Comparison of ENCODE assay signal across 17 cellular contexts in genomic region chr2:55230551-55230950, GRCh38. TPM values are rescaled to one million over a fixed set of nuclear protein-coding genes. Genes with fewer than 3 reads are reported as not detected.
A peak's percentile ranks its signal among the peaks of the same experiment; 100 is the strongest.
DNase-seq lines count a peak whose midpoint lies in the region; ATAC-seq and TF ChIP-seq lines count a peak whose summit lies in the region.
"Had no signal": no experiment of that assay in that cellular context is flagged by ENCODE, and none has a peak within 500 bp of the region (broad histone marks: within the 10 kb centered on the region; RNA-seq: fewer than 3 reads in every experiment).

No MANE protein-coding gene starts in this region.

- peaks cover 4% of the 10 kb centered on the region for H3K4me1 ChIP-seq in IMR-90 (ENCODE audit: control insufficient read depth, insufficient read depth, low read length)

- no peak overlapping the region for H2AK5ac ChIP-seq in IMR-90 (ENCODE audit: low read depth, low read length)

- DNase-seq in T-helper 2 cell treated with Interferon-gamma antibody and Interleukin-4, amounts not matched to agents 5 μg/mL and 100 μg/mL, for 36 hours (ENCODE audit: low spot score), result no peak
- DNase-seq in T-helper 2 cell (no peak), IMR-90 (no peak), neural crest cell (ENCODE audit: low read depth, low spot score) (no peak), dedifferentiated amniotic fluid mesenchymal stem cell (ENCODE audit: extremely low spot score) (no peak), NCI-H146 treated with DMSO at 0.1 percent for 48 hours (lab: John Stamatoyannopoulos, UW; ENCODE audit: unreplicated experiment) (no peak)
- no peak for DNase-seq in activated naive CD8-positive, alpha-beta T cell treated with anti-CD3 and anti-CD28 coated beads, Interleukin-2, amount 50 U/mL, for 24 hours
- DNase-seq: 8988T; activated effector memory CD4-positive, alpha-beta T cell treated with Interleukin-2 at 50 U/mL for 16 hours; caudate nucleus; heart left ventricle; NCI-H1436 treated with DMSO at 0.1 percent for 48 hours; NCI-H82; SHP77; tibial artery had no signal

- H3K36me3 ChIP-seq in IMR-90 (ENCODE audit: control insufficient read depth, insufficient read depth, low read length), result peaks cover 13% of the 10 kb centered on the region

- H3K14ac ChIP-seq in IMR-90 (replicated peaks; ENCODE audit: low read depth, low read length), result no peak overlapping the region

- H4K91ac ChIP-seq in IMR-90 (ENCODE audit: insufficient read depth, low read depth, low read length), result no peak overlapping the region

- no TSS peak for BruUV-seq in IMR-90 (replicated peaks; lab: Mats Ljungman, UMichigan)

- no peaks in the 10 kb centered on the region for H3K9me3 ChIP-seq in IMR-90 (ENCODE audit: control insufficient read depth, insufficient read depth, low read length)
- H3K9me3 ChIP-seq: heart left ventricle, tibial artery had no signal

- H2AK9ac ChIP-seq in IMR-90 (replicated peaks; ENCODE audit: low read depth, low read length, poor library complexity), result no peak overlapping the region

- TF ChIP-seq RAD21 in IMR-90 (IDR thresholded peaks at IDR 0.05; ENCODE audit: low read length), result no peak

- H2BK15ac ChIP-seq in IMR-90 (ENCODE audit: low read depth, low read length), result no peak overlapping the region

- no peak overlapping the region for H3K4me2 ChIP-seq in IMR-90 (ENCODE audit: low read depth, low read length)

- dilution Hi-C loops in IMR-90 (cut with HindIII; ENCODE audit: low sequenced_read_pairs, unreplicated experiment), result no loop called here

- H2BK120ac ChIP-seq in IMR-90 (ENCODE audit: low read depth, low read length), result no peak overlapping the region

- H4K8ac ChIP-seq in IMR-90 (ENCODE audit: low read depth in 2 of 2, low read length in 2 of 2), result no peak overlapping the region

- H3K9me1 ChIP-seq in IMR-90 (ENCODE audit: insufficient read depth, low read length), result no peaks in the 10 kb centered on the region; the same call in 1 of the 2 replicates

- POLR2A ChIA-PET in IMR-90 (lab: Charles Lee; ENCODE audit: unreplicated experiment), result no interaction called here

- peak overlapping the region; percentile 99 for H3K4me3 Mint-ChIP-seq in T-helper 2 cell treated with Interferon-gamma antibody and Interleukin-4, amounts not matched to agents 5 μg/mL and 100 μg/mL, for 36 hours
- peak overlapping the region; percentile 98 for H3K4me3 Mint-ChIP-seq in activated naive CD8-positive, alpha-beta T cell treated with anti-CD3 and anti-CD28 coated beads, Interleukin-2, amount 50 U/mL, for 24 hours
- H3K4me3 Mint-ChIP-seq in neural crest cell, result peak overlapping the region; percentile 95

- no peak overlapping the region for H3K23ac ChIP-seq in IMR-90 (ENCODE audit: low read depth, low read length)

- no peak overlapping the region for H3K4ac ChIP-seq in IMR-90 (ENCODE audit: low read depth, low read length)

- H4K20me1 ChIP-seq in IMR-90 (ENCODE audit: insufficient read depth, low read length), result peaks cover 20% of the 10 kb centered on the region; the same call in 1 of the 2 replicates

- CTCF ChIA-PET in IMR-90 (lab: Yijun Ruan, JAX), result no interaction called here

- H3K27me3 ChIP-seq in IMR-90 (ENCODE audit: control insufficient read depth, insufficient read depth, low read length), result no peaks in the 10 kb centered on the region
- H3K27me3 ChIP-seq: heart left ventricle, tibial artery had no signal

- TF ChIP-seq POLR2A in IMR-90 (IDR thresholded peaks at IDR 0.05; ENCODE audit: low read depth, low read length), result no peak

- H3K27ac ChIP-seq in IMR-90 (ENCODE audit: insufficient read depth, low read length), result no peak overlapping the region

- WGBS in IMR-90 (ENCODE audit: extremely low coverage in 2 of 2, insufficient read length in 1 of 2), 2 experiments, result 95% methylated on average over 2 of the region's 3 CpGs; no CpG with 5 or more reads in 1 of the 2 experiments

- no peaks in the 10 kb centered on the region for H3K9me3 Mint-ChIP-seq in T-helper 2 cell treated with Interferon-gamma antibody and Interleukin-4, amounts not matched to agents 5 μg/mL and 100 μg/mL, for 36 hours
- no peaks in the 10 kb centered on the region for H3K9me3 Mint-ChIP-seq in activated naive CD8-positive, alpha-beta T cell treated with anti-CD3 and anti-CD28 coated beads, Interleukin-2, amount 50 U/mL, for 24 hours
- no peaks in the 10 kb centered on the region for H3K9me3 Mint-ChIP-seq in neural crest cell

- TF ChIP-seq CTCF in IMR-90 (conservative IDR thresholded peaks at IDR 0.05; ENCODE audit: low read depth, low read length) (no peak), neural crest cell (conservative IDR thresholded peaks at IDR 0.05) (no peak)

- in situ Hi-C loops in IMR-90 (cut with MboI; ENCODE audit: low sequenced_read_pairs), result no loop called here

- ATAC-seq in IMR-90 (ENCODE audit: low read depth) (no peak), HG02642 (IDR thresholded peaks at IDR 0.05; ENCODE audit: poor library complexity, unreplicated experiment) (no peak)
- no peak for ATAC-seq in activated naive CD8-positive, alpha-beta T cell treated with anti-CD3 and anti-CD28 coated beads, Interleukin-2, amount 50 U/mL, for 24 hours
- ATAC-seq: heart left ventricle, left lobe of liver had no signal

- H4K5ac ChIP-seq in IMR-90 (ENCODE audit: low read depth, low read length), result no peak overlapping the region

- no peak overlapping the region for H3K56ac ChIP-seq in IMR-90 (ENCODE audit: extremely low read depth, insufficient read depth, low read length)

- H3K79me1 ChIP-seq in IMR-90 (ENCODE audit: low read depth in 1 of 2, low read length in 2 of 2), result peaks cover 27 to 75% of the 10 kb centered on the region in 2 experiments

- H3K4me3 ChIP-seq in IMR-90 (ENCODE audit: insufficient read depth, low read depth, low read length), result no peak overlapping the region

- peaks cover 44% of the 10 kb centered on the region for H3K36me3 Mint-ChIP-seq in T-helper 2 cell treated with Interferon-gamma antibody and Interleukin-4, amounts not matched to agents 5 μg/mL and 100 μg/mL, for 36 hours (ENCODE audit: low read depth)
- H3K36me3 Mint-ChIP-seq in activated naive CD8-positive, alpha-beta T cell treated with anti-CD3 and anti-CD28 coated beads, Interleukin-2, amount 50 U/mL, for 24 hours (ENCODE audit: low read depth), result peaks cover 51% of the 10 kb centered on the region
- H3K36me3 Mint-ChIP-seq in neural crest cell (ENCODE audit: low read depth), result peaks cover 10% of the 10 kb centered on the region

- H3K4me1 Mint-ChIP-seq in T-helper 2 cell treated with Interferon-gamma antibody and Interleukin-4, amounts not matched to agents 5 μg/mL and 100 μg/mL, for 36 hours (ENCODE audit: low read depth), result peaks cover 45% of the 10 kb centered on the region
- peaks cover 58% of the 10 kb centered on the region for H3K4me1 Mint-ChIP-seq in activated naive CD8-positive, alpha-beta T cell treated with anti-CD3 and anti-CD28 coated beads, Interleukin-2, amount 50 U/mL, for 24 hours
- H3K4me1 Mint-ChIP-seq in neural crest cell, result peaks cover 54% of the 10 kb centered on the region

- H3K27me3 Mint-ChIP-seq in T-helper 2 cell treated with Interferon-gamma antibody and Interleukin-4, amounts not matched to agents 5 μg/mL and 100 μg/mL, for 36 hours (ENCODE audit: low read depth), result no peaks in the 10 kb centered on the region
- no peaks in the 10 kb centered on the region for H3K27me3 Mint-ChIP-seq in activated naive CD8-positive, alpha-beta T cell treated with anti-CD3 and anti-CD28 coated beads, Interleukin-2, amount 50 U/mL, for 24 hours
- H3K27me3 Mint-ChIP-seq in neural crest cell (ENCODE audit: low read depth), result no peaks in the 10 kb centered on the region

- H2BK5ac ChIP-seq in IMR-90 (ENCODE audit: low read depth, low read length, poor library complexity, severe bottlenecking), result no peak overlapping the region

- no peak overlapping the region for H2AFZ ChIP-seq in IMR-90 (replicated peaks; ENCODE audit: low read length, poor library complexity)

- no peak overlapping the region for H2BK20ac ChIP-seq in IMR-90 (ENCODE audit: low read depth, low read length)

- intact Hi-C loops in IMR-90 (cut with micrococcal nuclease), result loop anchor here (5.0 kb wide), 1 partner anchor 128 kb away; no protein-coding TSS in a partner anchor

- H3K27ac Mint-ChIP-seq in T-helper 2 cell treated with Interferon-gamma antibody and Interleukin-4, amounts not matched to agents 5 μg/mL and 100 μg/mL, for 36 hours, result peak overlapping the region; percentile 12
- peak overlapping the region; percentile 7 for H3K27ac Mint-ChIP-seq in activated naive CD8-positive, alpha-beta T cell treated with anti-CD3 and anti-CD28 coated beads, Interleukin-2, amount 50 U/mL, for 24 hours
- H3K27ac Mint-ChIP-seq in neural crest cell (ENCODE audit: unreplicated experiment), result no peak overlapping the region

- no peak overlapping the region for H3K9ac ChIP-seq in IMR-90 (ENCODE audit: low read depth, low read length)

- no peak overlapping the region for H3K18ac ChIP-seq in IMR-90 (ENCODE audit: low read depth, low read length)

TF ChIP-seq in IMR-90, 13 proteins besides CTCF, POLR2A, EP300 and RAD21:
- no peak for TF ChIP-seq SMC3 (IDR thresholded peaks at IDR 0.05; ENCODE audit: low read depth, low read length)
- TF ChIP-seq MAFK (IDR thresholded peaks at IDR 0.05; ENCODE audit: low read depth, low read length), result peak; percentile 71

RNA-seq across cellular contexts. Expression of gene CLHC1, which starts 1.5 kb away (rescaled TPM):
- total RNA-seq in IMR-90 (2012; rRNA removed), result 2.3 and 4.7 TPM in 2 replicates
- polyA plus RNA-seq in IMR-90 (2012; rRNA removed), result 4.1 and 5.3 TPM in 2 replicates
- polyA plus RNA-seq in IMR-90 (2012; cell fraction: cytosol; rRNA removed), result 0.16 and 0.27 TPM in 2 replicates
- polyA plus RNA-seq in IMR-90 (2012; cell fraction: nucleus; rRNA removed; ENCODE audit: low replicate concordance), result 2.9 and 17.4 TPM in 2 replicates
- 22.5 and 23.0 TPM in 2 replicates for total RNA-seq in neural crest cell

RNA-seq across cellular contexts. Expression of gene RPS27A, which starts 1.9 kb away (rescaled TPM):
- total RNA-seq in IMR-90 (2012; rRNA removed), result 496 and 1,448 TPM in 2 replicates
- polyA plus RNA-seq in IMR-90 (2012; rRNA removed), result 1,344 and 1,421 TPM in 2 replicates
- 503 and 1,026 TPM in 2 replicates for polyA plus RNA-seq in IMR-90 (2012; cell fraction: cytosol; rRNA removed)
- 81.5 and 788 TPM in 2 replicates for polyA plus RNA-seq in IMR-90 (2012; cell fraction: nucleus; rRNA removed; ENCODE audit: low replicate concordance)
- total RNA-seq in neural crest cell, result 901 and 948 TPM in 2 replicates

RNA-seq across cellular contexts. Expression of gene MTIF2, which starts 38.5 kb away (rescaled TPM):
- total RNA-seq in IMR-90 (2012; rRNA removed), result 22.6 and 33.3 TPM in 2 replicates
- 9.5 and 10.8 TPM in 2 replicates for polyA plus RNA-seq in IMR-90 (2012; rRNA removed)
- polyA plus RNA-seq in IMR-90 (2012; cell fraction: cytosol; rRNA removed), result 2.1 and 3.2 TPM in 2 replicates
- polyA plus RNA-seq in IMR-90 (2012; cell fraction: nucleus; rRNA removed; ENCODE audit: low replicate concordance), result 7.4 and 13.7 TPM in 2 replicates
- total RNA-seq in neural crest cell, result 30.4 and 32.9 TPM in 2 replicates
